ENCODE assay signal across 16 cellular contexts in genomic region chr21:46029201-46029924, GRCh38. TPM values are rescaled to one million over a fixed set of nuclear protein-coding genes. Genes with fewer than 3 reads are reported as not detected.
A peak's percentile ranks its signal among the peaks of the same experiment; 100 is the strongest.
DNase-seq lines count a peak whose midpoint lies in the region; ATAC-seq, FAIRE-seq and TF ChIP-seq lines count a peak whose summit lies in the region.
"Had no signal": no experiment of that assay in that cellular context is flagged by ENCODE, and none has a peak within 500 bp of the region (broad histone marks: within the 10 kb centered on the region; RNA-seq: fewer than 3 reads in every experiment).

No MANE protein-coding gene starts in this region.

- no peak for TF ChIP-seq CTCF in AG04450 (IDR thresholded peaks at IDR 0.05; ENCODE audit: low read depth, low read length)
- TF ChIP-seq CTCF in astrocyte (IDR thresholded peaks at IDR 0.05; ENCODE audit: insufficient read depth, low read depth, low read length) = no peak
- no peak for TF ChIP-seq CTCF in right atrium auricular region (IDR thresholded peaks at IDR 0.05)
- TF ChIP-seq CTCF in endodermal cell (conservative IDR thresholded peaks at IDR 0.05) = no peak

- H3K4me1 ChIP-seq in astrocyte (ENCODE audit: insufficient read depth, low read length) (peaks cover 12% of the 10 kb centered on the region), right atrium auricular region (peaks cover 0 to 6% of the 10 kb centered on the region in 2 donors), rectal smooth muscle tissue (ENCODE audit: control insufficient read depth, insufficient read depth, low read length) (peaks cover 43% of the 10 kb centered on the region), endodermal cell (ENCODE audit: control insufficient read depth, insufficient read depth, low read length) (no peaks in the 10 kb centered on the region)

- no peaks in the 10 kb centered on the region for H3K27me3 Mint-ChIP-seq in astrocyte (ENCODE audit: low read depth, unreplicated experiment)
- H3K27me3 Mint-ChIP-seq in endodermal cell (ENCODE audit: insufficient read depth) = peaks cover 3% of the 10 kb centered on the region

- H3K9ac ChIP-seq in astrocyte (ENCODE audit: low read length) (no peak overlapping the region), rectal smooth muscle tissue (ENCODE audit: low read length) (no peak overlapping the region), endodermal cell (ENCODE audit: extremely low read depth, low read length, poor library complexity, severe bottlenecking) (no peak overlapping the region)

- no peak for FAIRE-seq in astrocyte (lab: Jason Lieb, UNC)
- FAIRE-seq: GM12878 had no signal

- no peak overlapping the region for H3K4me3 Mint-ChIP-seq in astrocyte (ENCODE audit: unreplicated experiment)
- H3K4me3 Mint-ChIP-seq in endodermal cell = no peak overlapping the region
- H3K4me3 Mint-ChIP-seq: brain had no signal

- no peak overlapping the region for H2AFZ ChIP-seq in astrocyte (ENCODE audit: low read depth, low read length)

- H3K36me3 ChIP-seq in astrocyte (ENCODE audit: insufficient read depth, low read length) (no peaks in the 10 kb centered on the region), right atrium auricular region (no peaks in the 10 kb centered on the region), rectal smooth muscle tissue (ENCODE audit: control insufficient read depth, insufficient read depth, low read length) (no peaks in the 10 kb centered on the region), endodermal cell (ENCODE audit: control insufficient read depth, insufficient read depth, low read length) (no peaks in the 10 kb centered on the region)

- H3K27me3 ChIP-seq in AG04450 (ENCODE audit: control insufficient read depth, insufficient read depth, low read length) (no peaks in the 10 kb centered on the region), astrocyte (ENCODE audit: insufficient read depth, low read length) (no peaks in the 10 kb centered on the region), right atrium auricular region (no peaks in the 10 kb centered on the region), rectal smooth muscle tissue (ENCODE audit: control insufficient read depth, insufficient read depth, low read length) (no peaks in the 10 kb centered on the region), endodermal cell (ENCODE audit: control insufficient read depth, insufficient read depth, low read length, poor library complexity, severe bottlenecking) (no peaks in the 10 kb centered on the region)

- WGBS in endodermal cell (ENCODE audit: insufficient coverage in 1 of 2, insufficient read length in 1 of 2), 2 experiments = 82 to 86% methylated on average over 3 to 5 of the region's 5 CpGs

- no peak for ATAC-seq in HG02973 (IDR thresholded peaks at IDR 0.05; ENCODE audit: unreplicated experiment)
- ATAC-seq: GM12878, HCT116 had no signal

- DNase-seq in AG04450 (ENCODE audit: low read depth, low spot score) (no peak), astrocyte (ENCODE audit: low read depth) (peak; percentile 46), right atrium auricular region (ENCODE audit: low spot score) (no peak), SIG-M5 treated with dmso at 0.1 percent for 504 hours (lab: John Stamatoyannopoulos, UW; ENCODE audit: unreplicated experiment) (no peak), HuH-7.5 (ENCODE audit: low spot score) (no peak), endodermal cell (no peak)
- DNase-seq: ACHN; activated effector memory CD4-positive, alpha-beta T cell treated with Interleukin-2 at 50 U/mL for 16 hours; mesendoderm; NCI-H1417; NCI-H446 treated with DMSO at 0.1 percent for 48 hours had no signal

- POLR2A ChIA-PET in AG04450 (lab: Yijun Ruan, JAX) = interaction anchor here (0.9 to 2.4 kb wide), 5 partner anchors 20 to 63 kb away, joined by 3 to 29 read pairs (median 9); partner anchors contain the start of gene COL6A1

- H3K79me2 ChIP-seq in astrocyte (ENCODE audit: insufficient read depth, low read length) = no peaks in the 10 kb centered on the region

- H3K9me3 ChIP-seq in AG04450 (ENCODE audit: control insufficient read depth, insufficient read depth, low read length) = peaks cover 7% of the 10 kb centered on the region
- no peaks in the 10 kb centered on the region for H3K9me3 ChIP-seq in astrocyte (ENCODE audit: insufficient read depth, low read depth, low read length)
- peaks cover 0 to 9% of the 10 kb centered on the region in 2 donors for H3K9me3 ChIP-seq in right atrium auricular region
- peaks cover 9% of the 10 kb centered on the region for H3K9me3 ChIP-seq in endodermal cell (ENCODE audit: control insufficient read depth, low read length)

- peaks cover 3% of the 10 kb centered on the region for H3K9me3 Mint-ChIP-seq in astrocyte (ENCODE audit: unreplicated experiment)
- H3K9me3 Mint-ChIP-seq in endodermal cell = peaks cover 18% of the 10 kb centered on the region

- H3K27ac ChIP-seq in AG04450 (ENCODE audit: low read depth, low read length) (peak overlapping the region; percentile 87), astrocyte (ENCODE audit: low read depth, low read length) (no peak overlapping the region), right atrium auricular region (peak overlapping the region; percentile 33 to 42), rectal smooth muscle tissue (ENCODE audit: low read depth, low read length) (peak overlapping the region; percentile 83), endodermal cell (ENCODE audit: low read depth, low read length) (no peak overlapping the region)

- H3K36me3 Mint-ChIP-seq in astrocyte (ENCODE audit: low read depth, unreplicated experiment) = no peaks in the 10 kb centered on the region
- H3K36me3 Mint-ChIP-seq in endodermal cell (ENCODE audit: low read depth) = no peaks in the 10 kb centered on the region
- H3K36me3 Mint-ChIP-seq: brain had no signal

- CTCF ChIA-PET in AG04450 (lab: Charles Lee) = interaction anchor here (0.6 to 1.6 kb wide), 3 partner anchors 114 to 124 kb away, joined by 3 to 6 read pairs (median 3); no protein-coding TSS in a partner anchor

- H3K4me1 Mint-ChIP-seq in astrocyte (ENCODE audit: low read depth, unreplicated experiment) = peaks cover 25% of the 10 kb centered on the region
- H3K4me1 Mint-ChIP-seq in endodermal cell = peaks cover 15% of the 10 kb centered on the region

- no peaks in the 10 kb centered on the region for H4K20me1 ChIP-seq in astrocyte (ENCODE audit: insufficient read depth, low read length)

- H3K27ac Mint-ChIP-seq in astrocyte (ENCODE audit: unreplicated experiment) = peak overlapping the region; percentile 41
- no peak overlapping the region for H3K27ac Mint-ChIP-seq in endodermal cell

- no peak overlapping the region for H3K4me2 ChIP-seq in astrocyte (ENCODE audit: low read length)

- no peak overlapping the region for H3K4me3 ChIP-seq in AG04450 (ENCODE audit: low read depth, low read length)
- no peak overlapping the region for H3K4me3 ChIP-seq in astrocyte (ENCODE audit: insufficient read depth, low read depth, low read length)
- no peak overlapping the region for H3K4me3 ChIP-seq in right atrium auricular region
- H3K4me3 ChIP-seq in rectal smooth muscle tissue (ENCODE audit: low read length) = no peak overlapping the region
- no peak overlapping the region for H3K4me3 ChIP-seq in endodermal cell (ENCODE audit: low read length)
- H3K4me3 ChIP-seq: GM12878 had no signal

RNA-seq across cellular contexts. Expression of gene COL6A1, which starts 47.8 kb away (rescaled TPM):
- polyA plus RNA-seq in AG04450 (2011; rRNA removed) = 493 and 591 TPM in 2 replicates
- 196 and 210 TPM in 2 replicates for polyA minus RNA-seq in AG04450 (2011; rRNA and poly(A)+ RNA removed)
- total RNA-seq in astrocyte (131 and 173 TPM in 2 replicates), right atrium auricular region (100 to 1,000 TPM; 201 to 278 TPM), endodermal cell (100 to 1,000 TPM; 232 to 407 TPM)
- 172 TPM for polyA plus RNA-seq in endodermal cell (2013, experiment 1 of 2)
- polyA plus RNA-seq in endodermal cell (2013, experiment 2 of 2) = 154 TPM

Comparison
In these comparisons a context has a peak if more than half of its experiments do, and no peak if none do; other contexts are left out.
1. H3K27ac ChIP-seq: peak in AG04450 (single experiment), right atrium auricular region (2 of 2) and rectal smooth muscle tissue (single experiment); none in astrocyte (single experiment) and endodermal cell (single experiment).